1 cellular context compared by ENCODE assay signal in the genomic region with DNA sequence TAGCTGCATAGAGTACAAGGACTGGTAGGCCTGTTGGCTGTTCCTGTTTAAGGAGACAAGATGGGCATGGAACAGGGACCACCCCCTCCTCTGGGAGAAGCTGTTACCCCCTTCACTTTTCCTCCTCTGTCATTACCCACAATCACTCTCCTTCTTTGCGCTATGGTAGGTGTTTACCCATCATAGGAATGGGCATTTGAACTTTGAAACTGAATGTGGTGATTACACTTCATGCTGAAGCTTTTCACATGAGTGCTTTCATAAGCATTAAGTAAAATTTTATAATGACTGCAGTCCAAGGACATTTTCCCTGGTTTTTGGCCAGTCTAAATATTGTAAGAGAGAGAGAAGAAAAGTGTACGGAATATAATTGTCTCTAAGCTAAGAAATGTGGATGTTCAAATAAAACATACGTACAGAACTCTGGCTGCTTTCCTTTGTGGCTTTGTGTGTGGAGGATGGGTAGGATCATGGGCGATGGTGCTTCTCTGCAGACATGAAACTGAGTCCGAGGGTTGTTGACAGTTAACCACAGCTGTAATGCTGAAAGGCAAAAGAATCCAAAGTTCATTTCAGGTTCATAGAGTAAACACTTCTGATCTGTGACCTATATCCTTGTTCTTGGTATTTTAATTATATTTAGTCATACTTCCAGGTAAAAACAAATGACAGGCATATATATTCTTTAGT.
TF ChIP-seq lines count a peak whose summit lies in the region.

No MANE protein-coding gene starts in this region.

TF ChIP-seq in HepG2, 621 proteins besides CTCF, POLR2A, EP300 and RAD21 (continued from another document and continues in another):
- TF ChIP-seq BRCA1 (CRISPR knock-in tag; IDR thresholded peaks at IDR 0.05) (peak; percentile 63; the same call in 1 of the 2 replicates), MIXL1 (CRISPR knock-in tag; IDR thresholded peaks at IDR 0.05) (peak; percentile 90), RBFOX2 (IDR thresholded peaks at IDR 0.05; ENCODE audit: low read depth, low read length) (peak; percentile 66), RXRA (CRISPR knock-in tag; IDR thresholded peaks at IDR 0.05) (peak; percentile 85; the same call in 1 of the 2 replicates), FOXA3 (CRISPR knock-in tag; IDR thresholded peaks at IDR 0.05) (peak; percentile 97), YEATS2 (CRISPR knock-in tag; IDR thresholded peaks at IDR 0.05; ENCODE audit: borderline replicate concordance) (peak; percentile 47; the same call in 1 of the 2 replicates), GLI4 (CRISPR knock-in tag; IDR thresholded peaks at IDR 0.05; ENCODE audit: borderline replicate concordance) (peak; percentile 37; the same call in 1 of the 2 replicates), MED13 (CRISPR knock-in tag; IDR thresholded peaks at IDR 0.05) (0 out of 2 replicates have a peak, but pooled peaks have one; percentile 25), NFKBIZ (CRISPR knock-in tag; IDR thresholded peaks at IDR 0.05) (peak; percentile 76; the same call in 1 of the 2 replicates), ZNF629 (CRISPR knock-in tag; conservative IDR thresholded peaks at IDR 0.05) (peak; percentile 82), ZFP37 (CRISPR knock-in tag; IDR thresholded peaks at IDR 0.05; ENCODE audit: borderline replicate concordance) (0 out of 2 replicates have a peak, but pooled peaks have one; percentile 37), TBX2 (CRISPR knock-in tag; IDR thresholded peaks at IDR 0.05; ENCODE audit: borderline replicate concordance) (peak; percentile 28; the same call in 1 of the 2 replicates), PAF1 (CRISPR knock-in tag; IDR thresholded peaks at IDR 0.05) (peak; percentile 92; the same call in 1 of the 2 replicates), ZNF317 (CRISPR knock-in tag; IDR thresholded peaks at IDR 0.05) (peak; percentile 75), HIVEP1 (CRISPR knock-in tag; IDR thresholded peaks at IDR 0.05) (no peak), FOXP1 (IDR thresholded peaks at IDR 0.05) (peak; percentile 95), FOXP1 (CRISPR knock-in tag; IDR thresholded peaks at IDR 0.05) (peak; percentile 94), TBX3 (IDR thresholded peaks at IDR 0.05; ENCODE audit: borderline replicate concordance) (peak; percentile 74), NR2F2 (IDR thresholded peaks at IDR 0.05; ENCODE audit: borderline replicate concordance, low read depth) (peak; percentile 78; the same call in 1 of the 2 replicates), ZNF441 (CRISPR knock-in tag; IDR thresholded peaks at IDR 0.05; ENCODE audit: borderline replicate concordance) (peak; percentile 45; the same call in 1 of the 2 replicates), ZBTB1 (CRISPR knock-in tag; IDR thresholded peaks at IDR 0.05; ENCODE audit: borderline replicate concordance) (no peak), HDAC2 (CRISPR knock-in tag; IDR thresholded peaks at IDR 0.05) (peak; percentile 84), RFX5 (IDR thresholded peaks at IDR 0.05; ENCODE audit: low read depth, low read length) (no peak), SIX4 (CRISPR knock-in tag; IDR thresholded peaks at IDR 0.05) (0 out of 2 replicates have a peak, but pooled peaks have one; percentile 50)
- TF ChIP-seq, protein P1, sequence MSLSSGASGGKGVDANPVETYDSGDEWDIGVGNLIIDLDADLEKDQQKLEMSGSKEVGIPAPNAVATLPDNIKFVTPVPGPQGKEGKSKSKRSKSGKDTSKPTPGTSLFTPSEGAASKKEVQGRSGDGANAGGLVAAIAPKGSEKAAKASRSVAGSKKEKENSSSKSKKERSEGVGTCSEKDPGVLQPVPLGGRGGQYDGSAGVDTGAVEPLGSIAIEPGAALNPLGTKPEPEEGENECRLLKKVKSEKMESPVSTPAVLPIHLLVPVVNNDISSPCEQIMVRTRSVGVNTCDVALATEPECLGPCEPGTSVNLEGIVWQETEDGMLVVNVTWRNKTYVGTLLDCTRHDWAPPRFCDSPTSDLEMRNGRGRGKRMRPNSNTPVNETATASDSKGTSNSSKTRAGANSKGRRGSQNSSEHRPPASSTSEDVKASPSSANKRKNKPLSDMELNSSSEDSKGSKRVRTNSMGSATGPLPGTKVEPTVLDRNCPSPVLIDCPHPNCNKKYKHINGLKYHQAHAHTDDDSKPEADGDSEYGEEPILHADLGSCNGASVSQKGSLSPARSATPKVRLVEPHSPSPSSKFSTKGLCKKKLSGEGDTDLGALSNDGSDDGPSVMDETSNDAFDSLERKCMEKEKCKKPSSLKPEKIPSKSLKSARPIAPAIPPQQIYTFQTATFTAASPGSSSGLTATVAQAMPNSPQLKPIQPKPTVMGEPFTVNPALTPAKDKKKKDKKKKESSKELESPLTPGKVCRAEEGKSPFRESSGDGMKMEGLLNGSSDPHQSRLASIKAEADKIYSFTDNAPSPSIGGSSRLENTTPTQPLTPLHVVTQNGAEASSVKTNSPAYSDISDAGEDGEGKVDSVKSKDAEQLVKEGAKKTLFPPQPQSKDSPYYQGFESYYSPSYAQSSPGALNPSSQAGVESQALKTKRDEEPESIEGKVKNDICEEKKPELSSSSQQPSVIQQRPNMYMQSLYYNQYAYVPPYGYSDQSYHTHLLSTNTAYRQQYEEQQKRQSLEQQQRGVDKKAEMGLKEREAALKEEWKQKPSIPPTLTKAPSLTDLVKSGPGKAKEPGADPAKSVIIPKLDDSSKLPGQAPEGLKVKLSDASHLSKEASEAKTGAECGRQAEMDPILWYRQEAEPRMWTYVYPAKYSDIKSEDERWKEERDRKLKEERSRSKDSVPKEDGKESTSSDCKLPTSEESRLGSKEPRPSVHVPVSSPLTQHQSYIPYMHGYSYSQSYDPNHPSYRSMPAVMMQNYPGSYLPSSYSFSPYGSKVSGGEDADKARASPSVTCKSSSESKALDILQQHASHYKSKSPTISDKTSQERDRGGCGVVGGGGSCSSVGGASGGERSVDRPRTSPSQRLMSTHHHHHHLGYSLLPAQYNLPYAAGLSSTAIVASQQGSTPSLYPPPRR (CRISPR knock-in tag; IDR thresholded peaks at IDR 0.05; ENCODE audit: borderline replicate concordance), result peak; percentile 53; the same call in 1 of the 2 replicates
- TF ChIP-seq, protein P2, sequence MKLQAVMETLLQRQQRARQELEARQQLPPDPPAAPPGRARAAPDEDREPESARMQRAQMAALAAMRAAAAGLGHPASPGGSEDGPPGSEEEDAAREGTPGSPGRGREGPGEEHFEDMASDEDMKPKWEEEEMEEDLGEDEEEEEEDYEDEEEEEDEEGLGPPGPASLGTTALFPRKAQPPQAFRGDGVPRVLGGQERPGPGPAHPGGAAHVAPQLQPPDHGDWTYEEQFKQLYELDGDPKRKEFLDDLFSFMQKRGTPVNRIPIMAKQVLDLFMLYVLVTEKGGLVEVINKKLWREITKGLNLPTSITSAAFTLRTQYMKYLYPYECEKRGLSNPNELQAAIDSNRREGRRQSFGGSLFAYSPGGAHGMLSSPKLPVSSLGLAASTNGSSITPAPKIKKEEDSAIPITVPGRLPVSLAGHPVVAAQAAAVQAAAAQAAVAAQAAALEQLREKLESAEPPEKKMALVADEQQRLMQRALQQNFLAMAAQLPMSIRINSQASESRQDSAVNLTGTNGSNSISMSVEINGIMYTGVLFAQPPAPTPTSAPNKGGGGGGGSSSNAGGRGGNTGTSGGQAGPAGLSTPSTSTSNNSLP (IDR thresholded peaks at IDR 0.05; ENCODE audit: low read depth, low read length), result peak; percentile 93
- TF ChIP-seq, protein P3, sequence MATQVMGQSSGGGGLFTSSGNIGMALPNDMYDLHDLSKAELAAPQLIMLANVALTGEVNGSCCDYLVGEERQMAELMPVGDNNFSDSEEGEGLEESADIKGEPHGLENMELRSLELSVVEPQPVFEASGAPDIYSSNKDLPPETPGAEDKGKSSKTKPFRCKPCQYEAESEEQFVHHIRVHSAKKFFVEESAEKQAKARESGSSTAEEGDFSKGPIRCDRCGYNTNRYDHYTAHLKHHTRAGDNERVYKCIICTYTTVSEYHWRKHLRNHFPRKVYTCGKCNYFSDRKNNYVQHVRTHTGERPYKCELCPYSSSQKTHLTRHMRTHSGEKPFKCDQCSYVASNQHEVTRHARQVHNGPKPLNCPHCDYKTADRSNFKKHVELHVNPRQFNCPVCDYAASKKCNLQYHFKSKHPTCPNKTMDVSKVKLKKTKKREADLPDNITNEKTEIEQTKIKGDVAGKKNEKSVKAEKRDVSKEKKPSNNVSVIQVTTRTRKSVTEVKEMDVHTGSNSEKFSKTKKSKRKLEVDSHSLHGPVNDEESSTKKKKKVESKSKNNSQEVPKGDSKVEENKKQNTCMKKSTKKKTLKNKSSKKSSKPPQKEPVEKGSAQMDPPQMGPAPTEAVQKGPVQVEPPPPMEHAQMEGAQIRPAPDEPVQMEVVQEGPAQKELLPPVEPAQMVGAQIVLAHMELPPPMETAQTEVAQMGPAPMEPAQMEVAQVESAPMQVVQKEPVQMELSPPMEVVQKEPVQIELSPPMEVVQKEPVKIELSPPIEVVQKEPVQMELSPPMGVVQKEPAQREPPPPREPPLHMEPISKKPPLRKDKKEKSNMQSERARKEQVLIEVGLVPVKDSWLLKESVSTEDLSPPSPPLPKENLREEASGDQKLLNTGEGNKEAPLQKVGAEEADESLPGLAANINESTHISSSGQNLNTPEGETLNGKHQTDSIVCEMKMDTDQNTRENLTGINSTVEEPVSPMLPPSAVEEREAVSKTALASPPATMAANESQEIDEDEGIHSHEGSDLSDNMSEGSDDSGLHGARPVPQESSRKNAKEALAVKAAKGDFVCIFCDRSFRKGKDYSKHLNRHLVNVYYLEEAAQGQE (IDR thresholded peaks at IDR 0.05; ENCODE audit: borderline replicate concordance in 1 of 2, low read depth in 1 of 2, low read length in 2 of 2), result peak in 1 of 2 experiments; percentile 74; a peak in 2 of 4 replicates
- TF ChIP-seq, protein P4, sequence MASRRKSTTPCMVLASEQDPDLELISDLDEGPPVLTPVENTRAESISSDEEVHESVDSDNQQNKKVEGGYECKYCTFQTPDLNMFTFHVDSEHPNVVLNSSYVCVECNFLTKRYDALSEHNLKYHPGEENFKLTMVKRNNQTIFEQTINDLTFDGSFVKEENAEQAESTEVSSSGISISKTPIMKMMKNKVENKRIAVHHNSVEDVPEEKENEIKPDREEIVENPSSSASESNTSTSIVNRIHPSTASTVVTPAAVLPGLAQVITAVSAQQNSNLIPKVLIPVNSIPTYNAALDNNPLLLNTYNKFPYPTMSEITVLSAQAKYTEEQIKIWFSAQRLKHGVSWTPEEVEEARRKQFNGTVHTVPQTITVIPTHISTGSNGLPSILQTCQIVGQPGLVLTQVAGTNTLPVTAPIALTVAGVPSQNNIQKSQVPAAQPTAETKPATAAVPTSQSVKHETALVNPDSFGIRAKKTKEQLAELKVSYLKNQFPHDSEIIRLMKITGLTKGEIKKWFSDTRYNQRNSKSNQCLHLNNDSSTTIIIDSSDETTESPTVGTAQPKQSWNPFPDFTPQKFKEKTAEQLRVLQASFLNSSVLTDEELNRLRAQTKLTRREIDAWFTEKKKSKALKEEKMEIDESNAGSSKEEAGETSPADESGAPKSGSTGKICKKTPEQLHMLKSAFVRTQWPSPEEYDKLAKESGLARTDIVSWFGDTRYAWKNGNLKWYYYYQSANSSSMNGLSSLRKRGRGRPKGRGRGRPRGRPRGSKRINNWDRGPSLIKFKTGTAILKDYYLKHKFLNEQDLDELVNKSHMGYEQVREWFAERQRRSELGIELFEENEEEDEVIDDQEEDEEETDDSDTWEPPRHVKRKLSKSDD (CRISPR knock-in tag; IDR thresholded peaks at IDR 0.05; ENCODE audit: low read depth), result 0 out of 2 replicates have a peak, but pooled peaks have one; percentile 27
- TF ChIP-seq, protein P5, sequence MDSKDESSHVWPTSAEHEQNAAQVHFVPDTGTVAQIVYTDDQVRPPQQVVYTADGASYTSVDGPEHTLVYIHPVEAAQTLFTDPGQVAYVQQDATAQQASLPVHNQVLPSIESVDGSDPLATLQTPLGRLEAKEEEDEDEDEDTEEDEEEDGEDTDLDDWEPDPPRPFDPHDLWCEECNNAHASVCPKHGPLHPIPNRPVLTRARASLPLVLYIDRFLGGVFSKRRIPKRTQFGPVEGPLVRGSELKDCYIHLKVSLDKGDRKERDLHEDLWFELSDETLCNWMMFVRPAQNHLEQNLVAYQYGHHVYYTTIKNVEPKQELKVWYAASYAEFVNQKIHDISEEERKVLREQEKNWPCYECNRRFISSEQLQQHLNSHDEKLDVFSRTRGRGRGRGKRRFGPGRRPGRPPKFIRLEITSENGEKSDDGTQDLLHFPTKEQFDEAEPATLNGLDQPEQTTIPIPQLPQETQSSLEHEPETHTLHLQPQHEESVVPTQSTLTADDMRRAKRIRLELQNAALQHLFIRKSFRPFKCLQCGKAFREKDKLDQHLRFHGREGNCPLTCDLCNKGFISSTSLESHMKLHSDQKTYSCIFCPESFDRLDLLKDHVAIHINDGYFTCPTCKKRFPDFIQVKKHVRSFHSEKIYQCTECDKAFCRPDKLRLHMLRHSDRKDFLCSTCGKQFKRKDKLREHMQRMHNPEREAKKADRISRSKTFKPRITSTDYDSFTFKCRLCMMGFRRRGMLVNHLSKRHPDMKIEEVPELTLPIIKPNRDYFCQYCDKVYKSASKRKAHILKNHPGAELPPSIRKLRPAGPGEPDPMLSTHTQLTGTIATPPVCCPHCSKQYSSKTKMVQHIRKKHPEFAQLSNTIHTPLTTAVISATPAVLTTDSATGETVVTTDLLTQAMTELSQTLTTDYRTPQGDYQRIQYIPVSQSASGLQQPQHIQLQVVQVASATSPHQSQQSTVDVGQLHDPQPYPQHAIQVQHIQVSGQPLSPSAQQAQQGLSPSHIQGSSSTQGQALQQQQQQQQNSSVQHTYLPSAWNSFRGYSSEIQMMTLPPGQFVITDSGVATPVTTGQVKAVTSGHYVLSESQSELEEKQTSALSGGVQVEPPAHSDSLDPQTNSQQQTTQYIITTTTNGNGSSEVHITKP (CRISPR knock-in tag; IDR thresholded peaks at IDR 0.05; ENCODE audit: low read depth), result peak; percentile 51; the same call in 1 of the 2 replicates
- TF ChIP-seq, protein P6, sequence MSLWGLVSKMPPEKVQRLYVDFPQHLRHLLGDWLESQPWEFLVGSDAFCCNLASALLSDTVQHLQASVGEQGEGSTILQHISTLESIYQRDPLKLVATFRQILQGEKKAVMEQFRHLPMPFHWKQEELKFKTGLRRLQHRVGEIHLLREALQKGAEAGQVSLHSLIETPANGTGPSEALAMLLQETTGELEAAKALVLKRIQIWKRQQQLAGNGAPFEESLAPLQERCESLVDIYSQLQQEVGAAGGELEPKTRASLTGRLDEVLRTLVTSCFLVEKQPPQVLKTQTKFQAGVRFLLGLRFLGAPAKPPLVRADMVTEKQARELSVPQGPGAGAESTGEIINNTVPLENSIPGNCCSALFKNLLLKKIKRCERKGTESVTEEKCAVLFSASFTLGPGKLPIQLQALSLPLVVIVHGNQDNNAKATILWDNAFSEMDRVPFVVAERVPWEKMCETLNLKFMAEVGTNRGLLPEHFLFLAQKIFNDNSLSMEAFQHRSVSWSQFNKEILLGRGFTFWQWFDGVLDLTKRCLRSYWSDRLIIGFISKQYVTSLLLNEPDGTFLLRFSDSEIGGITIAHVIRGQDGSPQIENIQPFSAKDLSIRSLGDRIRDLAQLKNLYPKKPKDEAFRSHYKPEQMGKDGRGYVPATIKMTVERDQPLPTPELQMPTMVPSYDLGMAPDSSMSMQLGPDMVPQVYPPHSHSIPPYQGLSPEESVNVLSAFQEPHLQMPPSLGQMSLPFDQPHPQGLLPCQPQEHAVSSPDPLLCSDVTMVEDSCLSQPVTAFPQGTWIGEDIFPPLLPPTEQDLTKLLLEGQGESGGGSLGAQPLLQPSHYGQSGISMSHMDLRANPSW (CRISPR knock-in tag; IDR thresholded peaks at IDR 0.05; ENCODE audit: borderline replicate concordance), result peak; percentile 68
- TF ChIP-seq, protein P7, sequence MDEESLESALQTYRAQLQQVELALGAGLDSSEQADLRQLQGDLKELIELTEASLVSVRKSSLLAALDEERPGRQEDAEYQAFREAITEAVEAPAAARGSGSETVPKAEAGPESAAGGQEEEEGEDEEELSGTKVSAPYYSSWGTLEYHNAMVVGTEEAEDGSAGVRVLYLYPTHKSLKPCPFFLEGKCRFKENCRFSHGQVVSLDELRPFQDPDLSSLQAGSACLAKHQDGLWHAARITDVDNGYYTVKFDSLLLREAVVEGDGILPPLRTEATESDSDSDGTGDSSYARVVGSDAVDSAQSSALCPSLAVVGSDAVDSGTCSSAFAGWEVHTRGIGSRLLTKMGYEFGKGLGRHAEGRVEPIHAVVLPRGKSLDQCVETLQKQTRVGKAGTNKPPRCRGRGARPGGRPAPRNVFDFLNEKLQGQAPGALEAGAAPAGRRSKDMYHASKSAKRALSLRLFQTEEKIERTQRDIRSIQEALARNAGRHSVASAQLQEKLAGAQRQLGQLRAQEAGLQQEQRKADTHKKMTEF (CRISPR knock-in tag; IDR thresholded peaks at IDR 0.05), result peak; percentile 98
